In the genomic region with DNA sequence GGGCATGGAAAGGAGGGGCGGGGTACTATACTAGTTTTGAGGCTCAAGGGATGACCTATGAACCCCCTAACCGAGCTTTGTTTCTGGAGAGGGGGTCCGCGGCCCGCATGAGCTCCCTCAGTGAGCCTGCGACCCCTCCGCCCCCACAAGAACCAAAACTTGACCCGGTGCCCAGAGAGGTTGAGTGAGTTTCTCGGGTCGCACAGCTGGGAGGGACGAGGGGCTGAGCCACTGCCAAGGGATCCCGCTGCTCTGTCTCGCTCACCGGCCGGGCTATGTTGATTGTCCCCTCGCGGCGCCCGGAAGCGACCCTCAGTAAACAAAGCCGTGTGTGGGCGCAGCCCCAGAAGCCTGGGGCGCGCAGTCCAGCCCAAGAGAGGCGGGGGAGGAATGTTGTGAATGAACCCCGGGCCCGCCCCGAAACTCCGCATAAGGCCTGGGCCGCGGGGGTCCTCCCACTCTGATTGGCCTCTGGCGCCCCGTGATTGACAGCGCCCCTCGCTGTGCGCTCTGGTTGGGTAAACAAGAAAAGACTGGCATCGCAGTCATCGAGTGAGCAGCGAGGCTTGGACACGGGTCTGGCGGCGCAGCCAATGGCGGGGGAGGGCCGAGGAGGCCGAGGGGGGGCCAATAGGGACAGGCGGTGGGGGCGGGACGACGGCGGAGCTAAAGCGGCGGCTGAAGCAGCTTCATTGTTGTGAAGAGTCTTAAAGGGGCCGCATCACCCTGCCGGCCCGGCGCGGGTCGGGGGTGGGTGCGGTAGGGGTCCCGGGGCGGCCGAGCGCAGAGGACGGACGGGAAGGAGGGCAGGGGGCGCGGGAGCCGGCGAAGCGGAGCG, we compare ENCODE assay signal across 8 cellular contexts. TPM values are rescaled to one million over a fixed set of nuclear protein-coding genes. Genes with fewer than 3 reads are reported as not detected.
DNase-seq lines count a peak whose midpoint lies in the region; ATAC-seq, FAIRE-seq and TF ChIP-seq lines count a peak whose summit lies in the region.

TSS of gene ZSWIM4 (plus strand) at position 692 of the 838 bp plus-strand sequence. CDS start 206 bp downstream, outside the sequence.

- DNase-seq in EL (peak; percentile 100), H54 (ENCODE audit: insufficient read length, low spot score) (peak; percentile 94), LoVo (ENCODE audit: low spot score) (peak; percentile 99), RWPE1 (ENCODE audit: low spot score) (peak; percentile 99), fibroblast of pulmonary artery (ENCODE audit: low read depth) (peak; percentile 99)
- DNase-seq in activated T-helper 9 cell treated with anti-CD3 and anti-CD28 coated beads, Interleukin-2, amount 50 U/mL, for 16 hours (ENCODE audit: low read depth), result peak; percentile 90
- peak; percentile 100 for DNase-seq in natural killer cell treated with Interleukin-12 subunit alpha and Interleukin-12 subunit beta and Interleukin-15 and Interleukin-18, amount 100 ng/mL, for 72 hours (ENCODE audit: low spot score)
- peak; percentile 96 for DNase-seq in stimulated activated naive CD4-positive, alpha-beta T cell treated with Interleukin-2 at 50 U/mL for 16 hours (lab: John Stamatoyannopoulos, UW)

- TF ChIP-seq CTCF in RWPE1 (conservative IDR thresholded peaks at IDR 0.05; ENCODE audit: low read depth) (no peak), fibroblast of pulmonary artery (IDR thresholded peaks at IDR 0.05; ENCODE audit: low read length, missing control alignments) (no peak)

- H3K27me3 Mint-ChIP-seq in natural killer cell treated with Interleukin-12 subunit alpha and Interleukin-12 subunit beta and Interleukin-15 and Interleukin-18, amount 100 ng/mL, for 72 hours, result no peaks in the 10 kb centered on the region

- peak; percentile 98 for ATAC-seq in natural killer cell treated with Interleukin-12 subunit alpha and Interleukin-12 subunit beta and Interleukin-15 and Interleukin-18, amount 100 ng/mL, for 72 hours

- no peak for FAIRE-seq in H54 (lab: Jason Lieb, UNC)

- peak within 1 kb of the TSS; percentile 89 for H3K4me3 Mint-ChIP-seq in natural killer cell treated with Interleukin-12 subunit alpha and Interleukin-12 subunit beta and Interleukin-15 and Interleukin-18, amount 100 ng/mL, for 72 hours

- H3K9me3 Mint-ChIP-seq in natural killer cell treated with Interleukin-12 subunit alpha and Interleukin-12 subunit beta and Interleukin-15 and Interleukin-18, amount 100 ng/mL, for 72 hours, result no peaks in the 10 kb centered on the region

- CTCF ChIA-PET in RWPE1 (lab: Yijun Ruan, JAX), result interaction anchor here (0.7 kb wide), 1 partner anchor 11 kb away, joined by 4 read pairs; no protein-coding TSS in a partner anchor

- H3K4me1 Mint-ChIP-seq in natural killer cell treated with Interleukin-12 subunit alpha and Interleukin-12 subunit beta and Interleukin-15 and Interleukin-18, amount 100 ng/mL, for 72 hours (ENCODE audit: low read depth in 2 of 2), result peaks cover 34 to 39% of the 10 kb centered on the region in 2 donors

- peak within 1 kb of the TSS; percentile 68 to 98 for H3K27ac Mint-ChIP-seq in natural killer cell treated with Interleukin-12 subunit alpha and Interleukin-12 subunit beta and Interleukin-15 and Interleukin-18, amount 100 ng/mL, for 72 hours

- H3K27ac ChIP-seq in RWPE1, result peak within 1 kb of the TSS; percentile 93

- POLR2A ChIA-PET in RWPE1 (lab: Yijun Ruan, JAX; ENCODE audit: low non-redundant PET), result interaction anchor here (0.5 to 0.9 kb wide), 2 partner anchors 13 to 67 kb away, joined by 3 to 8 read pairs; no protein-coding TSS in a partner anchor

- peak; percentile 21; the same call in 1 of the 2 replicates for TF ChIP-seq POLR2A in H54 (IDR thresholded peaks at IDR 0.05; ENCODE audit: low read depth, low read length)

- H3K36me3 Mint-ChIP-seq in natural killer cell treated with Interleukin-12 subunit alpha and Interleukin-12 subunit beta and Interleukin-15 and Interleukin-18, amount 100 ng/mL, for 72 hours, result no peaks in the 10 kb centered on the region

- H3K4me3 ChIP-seq in fibroblast of pulmonary artery (replicated peaks; ENCODE audit: low read depth, low read length), result peak within 1 kb of the TSS; percentile 83

RNA-seq across cellular contexts. Expression of gene ZSWIM4, which starts in this region (rescaled TPM):
- 1 to 10 TPM; 8.3 to 9.7 TPM for total RNA-seq in natural killer cell treated with Interleukin-12 subunit alpha and Interleukin-12 subunit beta and Interleukin-15 and Interleukin-18, amount 100 ng/mL, for 72 hours

Comparison
In these comparisons a context has a peak if more than half of its experiments do, and no peak if none do; other contexts are left out.
1. Peak in every context shown above with its lines: DNase-seq, ATAC-seq, H3K4me3 ChIP-seq and H3K27ac ChIP-seq.